ENCODE assay signal across 8 cellular contexts in genomic region chr2:24472416-24472815, GRCh38.
"Had no signal": no experiment of that assay in that cellular context is flagged by ENCODE, and none has a peak within 500 bp of the region (broad histone marks: within the 10 kb centered on the region; RNA-seq: fewer than 3 reads in every experiment).

No MANE protein-coding gene starts in this region.

- DNase-seq: IMR-90, KBM-7, KG1 had no signal

- H3K27ac ChIP-seq: HL-60, KMS-11 had no signal

- FAIRE-seq: HepG2, HTR-8/SVneo had no signal

- H3K36me3 Mint-ChIP-seq: IgD-negative memory B cell had no signal

- H3K27ac Mint-ChIP-seq: IgD-negative memory B cell had no signal

- H3K4me3 Mint-ChIP-seq: IgD-negative memory B cell had no signal

- H3K9ac ChIP-seq: KMS-11 had no signal

- H3K4me2 ChIP-seq: KMS-11 had no signal

- H3K27me3 Mint-ChIP-seq: IgD-negative memory B cell had no signal

- ATAC-seq: HepG2 had no signal
